In the genomic region with DNA sequence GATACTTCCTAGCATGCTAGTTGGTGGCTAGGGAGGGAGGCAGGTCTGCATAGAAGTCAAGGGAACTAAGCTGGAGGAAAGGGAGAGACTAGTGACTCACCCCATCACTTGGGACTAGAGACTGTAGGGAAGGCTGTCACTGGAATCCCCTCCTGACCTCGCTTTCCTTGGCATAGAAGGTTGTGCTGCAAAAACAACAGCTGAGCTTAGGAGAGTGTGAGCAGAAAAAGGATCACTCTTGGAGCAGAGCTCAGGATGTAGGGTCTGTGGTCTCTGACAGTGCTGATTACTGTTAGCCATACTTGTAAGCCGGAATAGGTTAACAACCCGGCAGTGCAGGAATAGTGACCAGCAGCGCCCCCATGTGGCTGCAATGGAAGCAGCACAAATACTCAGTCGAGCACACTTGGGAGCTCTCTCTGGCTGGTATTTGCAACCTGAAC, we compare ENCODE assay signal across 1 cellular context.
TF ChIP-seq lines count a peak whose summit lies in the region.

No MANE protein-coding gene starts in this region.

TF ChIP-seq in GM23338, 12 proteins besides CTCF, POLR2A, EP300 and RAD21 (continued from another document):
- TF ChIP-seq, protein P1, sequence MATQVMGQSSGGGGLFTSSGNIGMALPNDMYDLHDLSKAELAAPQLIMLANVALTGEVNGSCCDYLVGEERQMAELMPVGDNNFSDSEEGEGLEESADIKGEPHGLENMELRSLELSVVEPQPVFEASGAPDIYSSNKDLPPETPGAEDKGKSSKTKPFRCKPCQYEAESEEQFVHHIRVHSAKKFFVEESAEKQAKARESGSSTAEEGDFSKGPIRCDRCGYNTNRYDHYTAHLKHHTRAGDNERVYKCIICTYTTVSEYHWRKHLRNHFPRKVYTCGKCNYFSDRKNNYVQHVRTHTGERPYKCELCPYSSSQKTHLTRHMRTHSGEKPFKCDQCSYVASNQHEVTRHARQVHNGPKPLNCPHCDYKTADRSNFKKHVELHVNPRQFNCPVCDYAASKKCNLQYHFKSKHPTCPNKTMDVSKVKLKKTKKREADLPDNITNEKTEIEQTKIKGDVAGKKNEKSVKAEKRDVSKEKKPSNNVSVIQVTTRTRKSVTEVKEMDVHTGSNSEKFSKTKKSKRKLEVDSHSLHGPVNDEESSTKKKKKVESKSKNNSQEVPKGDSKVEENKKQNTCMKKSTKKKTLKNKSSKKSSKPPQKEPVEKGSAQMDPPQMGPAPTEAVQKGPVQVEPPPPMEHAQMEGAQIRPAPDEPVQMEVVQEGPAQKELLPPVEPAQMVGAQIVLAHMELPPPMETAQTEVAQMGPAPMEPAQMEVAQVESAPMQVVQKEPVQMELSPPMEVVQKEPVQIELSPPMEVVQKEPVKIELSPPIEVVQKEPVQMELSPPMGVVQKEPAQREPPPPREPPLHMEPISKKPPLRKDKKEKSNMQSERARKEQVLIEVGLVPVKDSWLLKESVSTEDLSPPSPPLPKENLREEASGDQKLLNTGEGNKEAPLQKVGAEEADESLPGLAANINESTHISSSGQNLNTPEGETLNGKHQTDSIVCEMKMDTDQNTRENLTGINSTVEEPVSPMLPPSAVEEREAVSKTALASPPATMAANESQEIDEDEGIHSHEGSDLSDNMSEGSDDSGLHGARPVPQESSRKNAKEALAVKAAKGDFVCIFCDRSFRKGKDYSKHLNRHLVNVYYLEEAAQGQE (IDR thresholded peaks at IDR 0.05; ENCODE audit: unreplicated experiment) = no peak
- TF ChIP-seq JUNB (IDR thresholded peaks at IDR 0.05; ENCODE audit: unreplicated experiment) = no peak
- TF ChIP-seq ZNF114 (CRISPR knock-in tag; IDR thresholded peaks at IDR 0.05) = no peak
- TF ChIP-seq STAT1 (IDR thresholded peaks at IDR 0.05; ENCODE audit: unreplicated experiment) = no peak
- TF ChIP-seq POLR2AphosphoS5 (IDR thresholded peaks at IDR 0.05; ENCODE audit: low read depth) = no peak
- TF ChIP-seq, protein P2, sequence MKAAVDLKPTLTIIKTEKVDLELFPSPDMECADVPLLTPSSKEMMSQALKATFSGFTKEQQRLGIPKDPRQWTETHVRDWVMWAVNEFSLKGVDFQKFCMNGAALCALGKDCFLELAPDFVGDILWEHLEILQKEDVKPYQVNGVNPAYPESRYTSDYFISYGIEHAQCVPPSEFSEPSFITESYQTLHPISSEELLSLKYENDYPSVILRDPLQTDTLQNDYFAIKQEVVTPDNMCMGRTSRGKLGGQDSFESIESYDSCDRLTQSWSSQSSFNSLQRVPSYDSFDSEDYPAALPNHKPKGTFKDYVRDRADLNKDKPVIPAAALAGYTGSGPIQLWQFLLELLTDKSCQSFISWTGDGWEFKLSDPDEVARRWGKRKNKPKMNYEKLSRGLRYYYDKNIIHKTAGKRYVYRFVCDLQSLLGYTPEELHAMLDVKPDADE (IDR thresholded peaks at IDR 0.05) = no peak
- no peak for TF ChIP-seq EZH2phosphoT487 (IDR thresholded peaks at IDR 0.05; ENCODE audit: unreplicated experiment)
- no peak for TF ChIP-seq CREB1 (CRISPR knock-in tag; IDR thresholded peaks at IDR 0.05; ENCODE audit: low read depth)
- TF ChIP-seq EZH2 (IDR thresholded peaks at IDR 0.05; ENCODE audit: low read depth, unreplicated experiment) = no peak
- TF ChIP-seq NANOG (IDR thresholded peaks at IDR 0.05; ENCODE audit: borderline replicate concordance) = no peak
TF ChIP-seq in GM23338: peak in this region for 0.
